In genomic region chr19:18931316-18932162, GRCh38 we compare ENCODE assay signal across 2 cellular contexts.
A peak's percentile ranks its signal among the peaks of the same experiment; 100 is the strongest.
TF ChIP-seq lines count a peak whose summit lies in the region.

No MANE protein-coding gene starts in this region.

TF ChIP-seq in HCT116, 20 proteins besides CTCF, POLR2A, EP300 and RAD21:
- no peak for TF ChIP-seq REST (IDR thresholded peaks at IDR 0.05; ENCODE audit: low read depth)
- TF ChIP-seq ZBTB33 (IDR thresholded peaks at IDR 0.05; ENCODE audit: extremely low read depth, insufficient replicate concordance, low read length): no peak
- no peak for TF ChIP-seq EGR1 (IDR thresholded peaks at IDR 0.05; ENCODE audit: low read depth)
- TF ChIP-seq SRF (IDR thresholded peaks at IDR 0.05; ENCODE audit: low read depth): no peak
- TF ChIP-seq EZH2phosphoT487 (IDR thresholded peaks at IDR 0.05; ENCODE audit: borderline replicate concordance): no peak
- no peak for TF ChIP-seq FOSL1 (IDR thresholded peaks at IDR 0.05; ENCODE audit: low read depth)
- no peak for TF ChIP-seq POLR2AphosphoS5 (IDR thresholded peaks at IDR 0.05; ENCODE audit: low read depth, low read length)
- TF ChIP-seq MAX (IDR thresholded peaks at IDR 0.05): no peak
- no peak for TF ChIP-seq YY1 (IDR thresholded peaks at IDR 0.05; ENCODE audit: extremely low read depth, insufficient replicate concordance, low read depth, low read length)
- TF ChIP-seq TCF7L2 (IDR thresholded peaks at IDR 0.05; ENCODE audit: borderline replicate concordance, extremely low read depth, insufficient read depth, insufficient read length): no peak

TF ChIP-seq in endothelial cell of umbilical vein, 7 proteins besides CTCF, POLR2A, EP300 and RAD21:
- TF ChIP-seq FOS (IDR thresholded peaks at IDR 0.05; ENCODE audit: borderline replicate concordance, insufficient read depth, low read length) (no peak), GATA2 (IDR thresholded peaks at IDR 0.05; ENCODE audit: insufficient read depth, insufficient read length, low read depth, low read length) (no peak), POLR2AphosphoS5 (IDR thresholded peaks at IDR 0.05; ENCODE audit: insufficient read depth, low read depth, low read length) (peak; percentile 9), EZH2 (IDR thresholded peaks at IDR 0.05; ENCODE audit: borderline replicate concordance, low read depth, low read length, severe bottlenecking) (no peak), MAX (IDR thresholded peaks at IDR 0.05; ENCODE audit: insufficient read depth, insufficient read length) (no peak), JUN (IDR thresholded peaks at IDR 0.05; ENCODE audit: borderline replicate concordance, insufficient read depth, insufficient read length, low read depth) (no peak), MYC (IDR thresholded peaks at IDR 0.05; ENCODE audit: low read depth, low read length) (no peak)
